ENCODE assay signal across 22 cellular contexts in genomic region chr20:51437182-51437923, GRCh38.
DNase-seq lines count a peak whose midpoint lies in the region; ATAC-seq and TF ChIP-seq lines count a peak whose summit lies in the region.
"Had no signal": no experiment of that assay in that cellular context is flagged by ENCODE, and none has a peak within 500 bp of the region (broad histone marks: within the 10 kb centered on the region; RNA-seq: fewer than 3 reads in every experiment).

No MANE protein-coding gene starts in this region.

- DNase-seq in activated CD8-positive, alpha-beta T cell treated with anti-CD3 and anti-CD28 coated beads for 36 hours: no peak
- no peak for DNase-seq in activated CD8-positive, alpha-beta T cell treated with anti-CD3 and anti-CD28 coated beads, Interleukin-2, amount 10 ng/mL, durations not matched to agents 7 days and 5 days
- DNase-seq in activated CD4-positive, alpha-beta memory T cell treated with anti-CD3 and anti-CD28 coated beads, Interleukin-2, amount 10 ng/mL, durations not matched to agents 7 days and 5 days: no peak
- DNase-seq in NCI-H345 (lab: John Stamatoyannopoulos, UW): no peak
- no peak for DNase-seq in HFFc6
- DNase-seq: activated effector memory CD4-positive, alpha-beta T cell treated with anti-CD3 and anti-CD28 coated beads, Interleukin-2, amount 50 U/mL, for 16 hours; anterior cingulate cortex; C1 segment of cervical spinal cord; central memory CD4-positive, alpha-beta T cell; DMS79 treated with DMSO at 0.1 percent for 48 hours; left cardiac atrium; midbrain; NCI-H1105; NCI-H2081 treated with DMSO at 0.1 percent for 48 hours; NCI-H510A had no signal

- no peaks in the 10 kb centered on the region for H3K36me3 ChIP-seq in mesodermal cell (ENCODE audit: control insufficient read depth, insufficient read depth, low read length)

- H3K27ac ChIP-seq in mesodermal cell (ENCODE audit: low read depth, low read length, severe bottlenecking): peak overlapping the region; percentile 18
- H3K27ac ChIP-seq: esophagus muscularis mucosa, suprapubic skin, VCaP had no signal

- ATAC-seq in activated CD8-positive, alpha-beta T cell treated with anti-CD3 and anti-CD28 coated beads for 36 hours: no peak
- ATAC-seq in activated CD8-positive, alpha-beta T cell treated with anti-CD3 and anti-CD28 coated beads, Interleukin-2, amount 10 ng/mL, durations not matched to agents 7 days and 5 days: no peak
- ATAC-seq in HG03432 (IDR thresholded peaks at IDR 0.05; ENCODE audit: unreplicated experiment) (peak; percentile 55), HG02798 (IDR thresholded peaks at IDR 0.05; ENCODE audit: poor library complexity, unreplicated experiment) (no peak)
- ATAC-seq: left cardiac atrium, Right ventricle myocardium inferior had no signal

- peaks cover 42% of the 10 kb centered on the region for H3K4me1 Mint-ChIP-seq in activated CD8-positive, alpha-beta T cell treated with anti-CD3 and anti-CD28 coated beads for 36 hours (ENCODE audit: low read depth)
- peaks cover 50% of the 10 kb centered on the region for H3K4me1 Mint-ChIP-seq in activated CD8-positive, alpha-beta T cell treated with anti-CD3 and anti-CD28 coated beads, Interleukin-2, amount 10 ng/mL, durations not matched to agents 7 days and 5 days (ENCODE audit: low read depth)
- H3K4me1 Mint-ChIP-seq in activated CD4-positive, alpha-beta memory T cell treated with anti-CD3 and anti-CD28 coated beads, Interleukin-2, amount 10 ng/mL, durations not matched to agents 7 days and 5 days: peaks cover 72% of the 10 kb centered on the region
- peaks cover 13% of the 10 kb centered on the region for H3K4me1 Mint-ChIP-seq in HFFc6 (ENCODE audit: low read depth)

- WGBS in mesodermal cell (ENCODE audit: insufficient coverage in 2 of 2), 2 experiments: 90 to 95% methylated on average over 5 of the region's 7 CpGs

- no peaks in the 10 kb centered on the region for H3K9me3 Mint-ChIP-seq in activated CD8-positive, alpha-beta T cell treated with anti-CD3 and anti-CD28 coated beads for 36 hours
- no peaks in the 10 kb centered on the region for H3K9me3 Mint-ChIP-seq in activated CD8-positive, alpha-beta T cell treated with anti-CD3 and anti-CD28 coated beads, Interleukin-2, amount 10 ng/mL, durations not matched to agents 7 days and 5 days (ENCODE audit: insufficient read depth)
- no peaks in the 10 kb centered on the region for H3K9me3 Mint-ChIP-seq in activated CD4-positive, alpha-beta memory T cell treated with anti-CD3 and anti-CD28 coated beads, Interleukin-2, amount 10 ng/mL, durations not matched to agents 7 days and 5 days
- H3K9me3 Mint-ChIP-seq in HFFc6: no peaks in the 10 kb centered on the region

- POLR2A ChIA-PET in activated CD8-positive, alpha-beta T cell treated with anti-CD3 and anti-CD28 coated beads for 36 hours (lab: Charles Lee): interaction anchor here (1.1 kb wide), 1 partner anchor 10 kb away, joined by 4 read pairs; no protein-coding TSS in a partner anchor
- POLR2A ChIA-PET in activated CD8-positive, alpha-beta T cell treated with anti-CD3 and anti-CD28 coated beads, Interleukin-2, amount 10 ng/mL, durations not matched to agents 7 days and 5 days (lab: Charles Lee): no interaction called here
- POLR2A ChIA-PET in activated CD4-positive, alpha-beta memory T cell treated with anti-CD3 and anti-CD28 coated beads, Interleukin-2, amount 10 ng/mL, durations not matched to agents 7 days and 5 days (lab: Charles Lee): interaction anchor here (1.2 kb wide), 1 partner anchor 14 kb away, joined by 3 read pairs; no protein-coding TSS in a partner anchor

- CTCF ChIA-PET in activated CD8-positive, alpha-beta T cell treated with anti-CD3 and anti-CD28 coated beads for 36 hours (lab: Charles Lee): no interaction called here
- CTCF ChIA-PET in activated CD8-positive, alpha-beta T cell treated with anti-CD3 and anti-CD28 coated beads, Interleukin-2, amount 10 ng/mL, durations not matched to agents 7 days and 5 days (lab: Charles Lee): interaction anchor here (0.7 kb wide), 1 partner anchor 91 kb away, joined by 6 read pairs; no protein-coding TSS in a partner anchor
- CTCF ChIA-PET in activated CD4-positive, alpha-beta memory T cell treated with anti-CD3 and anti-CD28 coated beads, Interleukin-2, amount 10 ng/mL, durations not matched to agents 7 days and 5 days (lab: Charles Lee): interaction anchor here (0.7 kb wide), 2 partner anchors 82 to 520 kb away, joined by 3 read pairs; no protein-coding TSS in a partner anchor

- no peaks in the 10 kb centered on the region for H3K9me3 ChIP-seq in mesodermal cell (ENCODE audit: control insufficient read depth, low read length)
- H3K9me3 ChIP-seq: esophagus muscularis mucosa, suprapubic skin had no signal

- H3K4me3 Mint-ChIP-seq in activated CD8-positive, alpha-beta T cell treated with anti-CD3 and anti-CD28 coated beads for 36 hours: no peak overlapping the region
- no peak overlapping the region for H3K4me3 Mint-ChIP-seq in activated CD8-positive, alpha-beta T cell treated with anti-CD3 and anti-CD28 coated beads, Interleukin-2, amount 10 ng/mL, durations not matched to agents 7 days and 5 days
- no peak overlapping the region for H3K4me3 Mint-ChIP-seq in activated CD4-positive, alpha-beta memory T cell treated with anti-CD3 and anti-CD28 coated beads, Interleukin-2, amount 10 ng/mL, durations not matched to agents 7 days and 5 days
- H3K4me3 Mint-ChIP-seq in HFFc6: no peak overlapping the region

- TF ChIP-seq CTCF in activated CD8-positive, alpha-beta T cell treated with anti-CD3 and anti-CD28 coated beads for 36 hours (IDR thresholded peaks at IDR 0.05): no peak
- TF ChIP-seq CTCF in HFFc6 (IDR thresholded peaks at IDR 0.05): no peak

- peaks cover 68% of the 10 kb centered on the region for H3K36me3 Mint-ChIP-seq in activated CD8-positive, alpha-beta T cell treated with anti-CD3 and anti-CD28 coated beads for 36 hours (ENCODE audit: low read depth)
- peaks cover 73% of the 10 kb centered on the region for H3K36me3 Mint-ChIP-seq in activated CD8-positive, alpha-beta T cell treated with anti-CD3 and anti-CD28 coated beads, Interleukin-2, amount 10 ng/mL, durations not matched to agents 7 days and 5 days (ENCODE audit: low read depth)
- H3K36me3 Mint-ChIP-seq in activated CD4-positive, alpha-beta memory T cell treated with anti-CD3 and anti-CD28 coated beads, Interleukin-2, amount 10 ng/mL, durations not matched to agents 7 days and 5 days (ENCODE audit: low read depth): peaks cover 81% of the 10 kb centered on the region
- H3K36me3 Mint-ChIP-seq in HFFc6 (ENCODE audit: low read depth): no peaks in the 10 kb centered on the region

- no peaks in the 10 kb centered on the region for H3K27me3 Mint-ChIP-seq in activated CD8-positive, alpha-beta T cell treated with anti-CD3 and anti-CD28 coated beads for 36 hours
- H3K27me3 Mint-ChIP-seq in activated CD8-positive, alpha-beta T cell treated with anti-CD3 and anti-CD28 coated beads, Interleukin-2, amount 10 ng/mL, durations not matched to agents 7 days and 5 days (ENCODE audit: low read depth): no peaks in the 10 kb centered on the region
- H3K27me3 Mint-ChIP-seq in activated CD4-positive, alpha-beta memory T cell treated with anti-CD3 and anti-CD28 coated beads, Interleukin-2, amount 10 ng/mL, durations not matched to agents 7 days and 5 days: no peaks in the 10 kb centered on the region
- H3K27me3 Mint-ChIP-seq in HFFc6 (ENCODE audit: insufficient read depth): no peaks in the 10 kb centered on the region; the same call in 1 of the 2 replicates

- H3K4me1 ChIP-seq in mesodermal cell (ENCODE audit: control insufficient read depth, insufficient read depth, low read length, poor library complexity, severe bottlenecking): peaks cover 10% of the 10 kb centered on the region
- H3K4me1 ChIP-seq: esophagus muscularis mucosa, suprapubic skin had no signal

- no peak overlapping the region for H3K4me3 ChIP-seq in mesodermal cell (ENCODE audit: extremely low read depth, insufficient read depth, low read length, poor library complexity, severe bottlenecking)
- H3K4me3 ChIP-seq: esophagus muscularis mucosa, suprapubic skin had no signal

- intact Hi-C loops in activated CD8-positive, alpha-beta T cell treated with anti-CD3 and anti-CD28 coated beads for 36 hours (cut with micrococcal nuclease): no loop called here

- peak overlapping the region; percentile 11 for H3K27ac Mint-ChIP-seq in activated CD8-positive, alpha-beta T cell treated with anti-CD3 and anti-CD28 coated beads for 36 hours
- no peak overlapping the region for H3K27ac Mint-ChIP-seq in activated CD8-positive, alpha-beta T cell treated with anti-CD3 and anti-CD28 coated beads, Interleukin-2, amount 10 ng/mL, durations not matched to agents 7 days and 5 days
- peak overlapping the region; percentile 69 for H3K27ac Mint-ChIP-seq in activated CD4-positive, alpha-beta memory T cell treated with anti-CD3 and anti-CD28 coated beads, Interleukin-2, amount 10 ng/mL, durations not matched to agents 7 days and 5 days
- H3K27ac Mint-ChIP-seq in HFFc6: no peak overlapping the region

Comparison
In these comparisons a context has a peak if more than half of its experiments do, and no peak if none do; other contexts are left out.
1. H3K27ac Mint-ChIP-seq: peak in activated CD8-positive, alpha-beta T cell treated with anti-CD3 and anti-CD28 coated beads for 36 hours (single experiment) and activated CD4-positive, alpha-beta memory T cell treated with anti-CD3 and anti-CD28 coated beads, Interleukin-2, amount 10 ng/mL, durations not matched to agents 7 days and 5 days (single experiment); none in activated CD8-positive, alpha-beta T cell treated with anti-CD3 and anti-CD28 coated beads, Interleukin-2, amount 10 ng/mL, durations not matched to agents 7 days and 5 days (single experiment) and HFFc6 (single experiment).